Comparison of ENCODE assay signal across 17 cellular contexts in genomic region chr11:6653656-6654055, GRCh38.
"Had no signal": no experiment of that assay in that cellular context is flagged by ENCODE, and none has a peak within 500 bp of the region (broad histone marks: within the 10 kb centered on the region; RNA-seq: fewer than 3 reads in every experiment).

No MANE protein-coding gene starts in this region.

- H3K9me3 ChIP-seq: gastrocnemius medialis, heart right ventricle, left ventricle myocardium inferior, neutrophil, psoas muscle, right lobe of liver, suprapubic skin, tibial artery, upper lobe of right lung had no signal

- H3K36me3 ChIP-seq: gastrocnemius medialis, heart right ventricle, left ventricle myocardium inferior, neutrophil, right lobe of liver, suprapubic skin, tibial artery, upper lobe of right lung had no signal

- H3K27me3 ChIP-seq: right lobe of liver, suprapubic skin, tibial artery had no signal

- ATAC-seq: gastrocnemius medialis, psoas muscle, upper lobe of right lung had no signal

- DNase-seq: effector memory CD4-positive, alpha-beta T cell; gastrocnemius medialis; heart right ventricle; left ventricle myocardium inferior; mesenchymal stem cell; midbrain; naive B cell; nephron progenitor cell; psoas muscle; right lobe of liver; stimulated activated CD4-positive, alpha-beta T cell treated with anti-CD3 and anti-CD28 coated beads, Interleukin-2, amount 100 ng/mL, for 48 hours; stimulated activated naive CD4-positive, alpha-beta T cell treated with Interleukin-2 at 50 U/mL for 16 hours; tibial artery; upper lobe of right lung had no signal

- H3K27ac ChIP-seq: neutrophil, psoas muscle, right lobe of liver, suprapubic skin, upper lobe of right lung had no signal

- H3K4me3 ChIP-seq: gastrocnemius medialis, lung, right lobe of liver, tibial artery, upper lobe of right lung had no signal

- H3K4me1 ChIP-seq: right lobe of liver had no signal
